Comparison of ENCODE assay signal across 12 cellular contexts in genomic region chr1:151846062-151846568, GRCh38. TPM values are rescaled to one million over a fixed set of nuclear protein-coding genes. Genes with fewer than 3 reads are reported as not detected.
DNase-seq lines count a peak whose midpoint lies in the region; ATAC-seq, FAIRE-seq and TF ChIP-seq lines count a peak whose summit lies in the region.
"Had no signal": no experiment of that assay in that cellular context is flagged by ENCODE, and none has a peak within 500 bp of the region (broad histone marks: within the 10 kb centered on the region; RNA-seq: fewer than 3 reads in every experiment).

No MANE protein-coding gene starts in this region.

- H3K27me3 ChIP-seq in RWPE2 (ENCODE audit: insufficient read depth, poor library complexity, severe bottlenecking) = no peaks in the 10 kb centered on the region
- H3K27me3 ChIP-seq: tibial nerve had no signal

- H3K27ac ChIP-seq in A549 (peak overlapping the region in 1 of 2 experiments; percentile 25; a peak in 1 of 6 replicates), RWPE2 (ENCODE audit: poor library complexity, severe bottlenecking) (no peak overlapping the region)
- H3K27ac ChIP-seq: heart right ventricle, tibial nerve had no signal

- CTCF ChIA-PET in A549 (lab: Yijun Ruan, JAX) = interaction anchor here (0.5 to 6.5 kb wide), 8 partner anchors 9 to 649 kb away, joined by 3 to 51 read pairs (median 4); no protein-coding TSS in a partner anchor

- no peak for TF ChIP-seq EP300 in A549 (IDR thresholded peaks at IDR 0.05)

- WGBS in A549 (ENCODE audit: missing lambda C conversion rate) = 37% methylated on average over 6 of the region's 6 CpGs

- TF ChIP-seq CTCF in A549 (IDR thresholded peaks at IDR 0.05) = no peak
- TF ChIP-seq CTCF in RWPE2 (IDR thresholded peaks at IDR 0.05; ENCODE audit: poor library complexity, severe bottlenecking) = no peak
- no peak for TF ChIP-seq CTCF in fibroblast of villous mesenchyme (IDR thresholded peaks at IDR 0.05; ENCODE audit: insufficient read depth, low read depth, low read length)

- peak; percentile 65 to 82 for ATAC-seq in A549
- peak; percentile 86 for ATAC-seq in RWPE2 (ENCODE audit: low read depth)
- ATAC-seq in HG03354 (IDR thresholded peaks at IDR 0.05; ENCODE audit: poor library complexity, severe bottlenecking, unreplicated experiment) = no peak

- peak overlapping the region; percentile 14; the same call in 1 of the 3 replicates for H3K4me2 ChIP-seq in A549

- no peak overlapping the region for H3K4me3 ChIP-seq in A549
- no peak overlapping the region for H3K4me3 ChIP-seq in RWPE2 (ENCODE audit: severe bottlenecking)
- H3K4me3 ChIP-seq in fibroblast of villous mesenchyme (ENCODE audit: low read depth, low read length) = no peak overlapping the region
- H3K4me3 ChIP-seq: heart right ventricle, tibial nerve had no signal

- TF ChIP-seq RAD21 in A549 (conservative IDR thresholded peaks at IDR 0.05 in 1 of 2, IDR thresholded peaks at IDR 0.05 in 1 of 2) = no peak

- TF ChIP-seq POLR2A in A549 (IDR thresholded peaks at IDR 0.05; ENCODE audit: low read length) (no peak), GM12891 (IDR thresholded peaks at IDR 0.05; ENCODE audit: low read depth, low read length) (no peak)

- POLR2A ChIA-PET in A549 (lab: Yijun Ruan, JAX) = interaction anchor here (0.6 kb wide), 1 partner anchor 1481 kb away, joined by 3 read pairs; no protein-coding TSS in a partner anchor

- no peaks in the 10 kb centered on the region for H3K36me3 ChIP-seq in RWPE2 (ENCODE audit: low read depth)
- H3K36me3 ChIP-seq: heart right ventricle had no signal

- no peak for FAIRE-seq in A549 (lab: Jason Lieb, UNC)
- FAIRE-seq in GM12891 (lab: Jason Lieb, UNC) = no peak

- H3K9me3 ChIP-seq in A549 (no peaks in the 10 kb centered on the region), RWPE2 (ENCODE audit: severe bottlenecking) (no peaks in the 10 kb centered on the region)
- H3K9me3 ChIP-seq: heart right ventricle, tibial nerve had no signal

- H3K4me1 ChIP-seq in A549 (peaks cover 11% of the 10 kb centered on the region; the same call in 2 of the 3 replicates), RWPE2 (ENCODE audit: insufficient read depth, poor library complexity, severe bottlenecking) (peaks cover 10% of the 10 kb centered on the region)
- H3K4me1 ChIP-seq: tibial nerve had no signal

- DNase-seq in A549 (ENCODE audit: low read depth in 1 of 2, low spot score in 1 of 2) (peak; percentile 47 to 58), GM12891 (ENCODE audit: insufficient read length, low spot score) (no peak), RWPE2 (ENCODE audit: low spot score) (no peak), fibroblast of villous mesenchyme (ENCODE audit: low read depth) (peak; percentile 30), NCI-H2107 treated with DMSO at 0.1 percent for 48 hours (lab: John Stamatoyannopoulos, UW; ENCODE audit: unreplicated experiment) (no peak), superior temporal gyrus (ENCODE audit: extremely low spot score) (no peak), middle frontal gyrus (ENCODE audit: extremely low spot score, low spot score) (no peak)
- DNase-seq: heart right ventricle, NCI-H187 treated with DMSO at 0.1 percent for 48 hours had no signal

TF ChIP-seq in A549, 52 proteins besides CTCF, POLR2A, EP300 and RAD21:
- no peak for TF ChIP-seq HOXB5 (CRISPR knock-in tag; IDR thresholded peaks at IDR 0.05)
- no peak for TF ChIP-seq ESRRA (IDR thresholded peaks at IDR 0.05; ENCODE audit: borderline replicate concordance, low read length)
- TF ChIP-seq KDM5A (IDR thresholded peaks at IDR 0.05) = no peak
- no peak for TF ChIP-seq CBX8 (IDR thresholded peaks at IDR 0.05)
- no peak for TF ChIP-seq SMC3 (IDR thresholded peaks at IDR 0.05)
- no peak for TF ChIP-seq EHMT2 (IDR thresholded peaks at IDR 0.05; ENCODE audit: low read depth)
- TF ChIP-seq CEBPB (IDR thresholded peaks at IDR 0.05) = no peak
- no peak for TF ChIP-seq GATA3 (IDR thresholded peaks at IDR 0.05; ENCODE audit: borderline replicate concordance)
- TF ChIP-seq NR3C1 (IDR thresholded peaks at IDR 0.05) = no peak
- no peak for TF ChIP-seq FOSL2 (IDR thresholded peaks at IDR 0.05)
- TF ChIP-seq FOSL2 (CRISPR knock-in tag; IDR thresholded peaks at IDR 0.05) = no peak
- no peak for TF ChIP-seq CBX2 (IDR thresholded peaks at IDR 0.05; ENCODE audit: borderline replicate concordance, low read depth)
- no peak for TF ChIP-seq PHF8 (IDR thresholded peaks at IDR 0.05; ENCODE audit: borderline replicate concordance, low read depth)
- no peak for TF ChIP-seq HDAC2 (IDR thresholded peaks at IDR 0.05)
TF ChIP-seq in A549: peak in this region for 0.

TF ChIP-seq in GM12891, 5 proteins besides CTCF, POLR2A, EP300 and RAD21:
- TF ChIP-seq POU2F2 (IDR thresholded peaks at IDR 0.05; ENCODE audit: low read depth, low read length) = no peak
- TF ChIP-seq SPI1 (IDR thresholded peaks at IDR 0.05; ENCODE audit: low read depth, low read length) = 0 out of 2 replicates have a peak, but pooled peaks have one; percentile 18

RNA-seq across cellular contexts. Expression of gene C2CD4D, which starts 6.5 kb away (rescaled TPM):
- not detected in 2 replicates for polyA plus RNA-seq in A549 (2011; rRNA removed)
- not detected in 2 replicates for polyA plus RNA-seq in A549 (2012; cell fraction: cytosol; rRNA removed)
- polyA plus RNA-seq in A549 (2012; cell fraction: nucleus; rRNA removed) = not detected in 2 replicates
- not detected in 3 replicates for polyA plus RNA-seq in A549 (2017; fragmentation: RNase III; extraction: RNeasy Plus Mini Kit Qiagen cat#74134 plus additional on column Dnase treatment)
- polyA minus RNA-seq in A549 (2011; rRNA and poly(A)+ RNA removed) = not detected in 2 replicates
- polyA plus RNA-seq in GM12891 (2012; ENCODE audit: low read depth, missing spikeins) = not detected
- not detected in 2 replicates for total RNA-seq in fibroblast of villous mesenchyme
- total RNA-seq: heart right ventricle, renal cortical epithelial cell had no signal

RNA-seq across cellular contexts. Expression of gene THEM5, which starts 7.4 kb away (rescaled TPM):
- polyA plus RNA-seq in A549 (2011; rRNA removed) = not detected in 2 replicates
- polyA plus RNA-seq in A549 (2012; cell fraction: cytosol; rRNA removed) = 0.05 TPM in 1 of 2 replicates, not detected in the other
- polyA plus RNA-seq in A549 (2012; cell fraction: nucleus; rRNA removed) = not detected in 2 replicates
- not detected in 3 replicates for polyA plus RNA-seq in A549 (2017; fragmentation: RNase III; extraction: RNeasy Plus Mini Kit Qiagen cat#74134 plus additional on column Dnase treatment)
- not detected in 2 replicates for polyA minus RNA-seq in A549 (2011; rRNA and poly(A)+ RNA removed)
- polyA plus RNA-seq in GM12891 (2012; ENCODE audit: low read depth, missing spikeins) = not detected
- total RNA-seq in fibroblast of villous mesenchyme = not detected in 2 replicates
- total RNA-seq: renal cortical epithelial cell, tibial nerve had no signal
- polyA plus RNA-seq: heart right ventricle had no signal

RNA-seq across cellular contexts. Expression of gene RORC, which starts 14.5 kb away (rescaled TPM):
- 0.24 and 0.25 TPM in 2 replicates for polyA plus RNA-seq in A549 (2011; rRNA removed)
- 0.01 and 0.03 TPM in 2 replicates for polyA plus RNA-seq in A549 (2012; cell fraction: cytosol; rRNA removed)
- 0.07 and 0.09 TPM in 2 replicates for polyA plus RNA-seq in A549 (2012; cell fraction: nucleus; rRNA removed)
- polyA plus RNA-seq in A549 (2017; fragmentation: RNase III; extraction: RNeasy Plus Mini Kit Qiagen cat#74134 plus additional on column Dnase treatment) = 0.06 TPM in 1 of 3 replicates, not detected in the others
- 0.29 and 0.58 TPM in 2 replicates for polyA minus RNA-seq in A549 (2011; rRNA and poly(A)+ RNA removed)
- polyA plus RNA-seq in GM12891 (2012; ENCODE audit: low read depth, missing spikeins) = not detected
- under 0.01 TPM in 1 of 2 replicates, not detected in the other for total RNA-seq in fibroblast of villous mesenchyme

RNA-seq across cellular contexts. Expression of gene LINGO4, which starts 40.9 kb away (rescaled TPM):
- polyA plus RNA-seq in A549 (2011; rRNA removed) (not detected in 2 replicates), A549 (2017; fragmentation: RNase III; extraction: RNeasy Plus Mini Kit Qiagen cat#74134 plus additional on column Dnase treatment) (not detected in 3 replicates)
- polyA plus RNA-seq in A549 (2012; cell fraction: cytosol; rRNA removed) = not detected in 2 replicates
- not detected in 2 replicates for polyA plus RNA-seq in A549 (2012; cell fraction: nucleus; rRNA removed)
- not detected in 2 replicates for polyA minus RNA-seq in A549 (2011; rRNA and poly(A)+ RNA removed)
- polyA plus RNA-seq in GM12891 (2012; ENCODE audit: low read depth, missing spikeins) = not detected
- total RNA-seq in fibroblast of villous mesenchyme = not detected in 2 replicates
- total RNA-seq: tibial nerve had no signal

RNA-seq across cellular contexts. Expression of gene TDRKH, which starts 55.8 kb away (rescaled TPM):
- 7.7 and 10.2 TPM in 2 replicates for polyA plus RNA-seq in A549 (2011; rRNA removed)
- polyA plus RNA-seq in A549 (2012; cell fraction: cytosol; rRNA removed) = 3.7 and 4.7 TPM in 2 replicates
- 2.6 and 4.3 TPM in 2 replicates for polyA plus RNA-seq in A549 (2012; cell fraction: nucleus; rRNA removed)
- polyA plus RNA-seq in A549 (2017; fragmentation: RNase III; extraction: RNeasy Plus Mini Kit Qiagen cat#74134 plus additional on column Dnase treatment) = 7.9 to 8.8 TPM (median 8.4 TPM) in 3 replicates
- 5.5 and 5.7 TPM in 2 replicates for polyA minus RNA-seq in A549 (2011; rRNA and poly(A)+ RNA removed)
- polyA plus RNA-seq in GM12891 (2012; ENCODE audit: low read depth, missing spikeins) = 2.4 TPM
- total RNA-seq in fibroblast of villous mesenchyme = 0.64 and 1.7 TPM in 2 replicates

Comparison
In these comparisons a context has a peak if more than half of its experiments do, and no peak if none do; other contexts are left out.
1. DNase-seq: peak in A549 (2 of 2) and fibroblast of villous mesenchyme (single experiment); none in GM12891 (single experiment), RWPE2 (single experiment), NCI-H2107 treated with DMSO at 0.1 percent for 48 hours (single experiment), superior temporal gyrus (single experiment) and middle frontal gyrus (single experiment).